ENCODE assay signal across 10 cellular contexts in the genomic region with DNA sequence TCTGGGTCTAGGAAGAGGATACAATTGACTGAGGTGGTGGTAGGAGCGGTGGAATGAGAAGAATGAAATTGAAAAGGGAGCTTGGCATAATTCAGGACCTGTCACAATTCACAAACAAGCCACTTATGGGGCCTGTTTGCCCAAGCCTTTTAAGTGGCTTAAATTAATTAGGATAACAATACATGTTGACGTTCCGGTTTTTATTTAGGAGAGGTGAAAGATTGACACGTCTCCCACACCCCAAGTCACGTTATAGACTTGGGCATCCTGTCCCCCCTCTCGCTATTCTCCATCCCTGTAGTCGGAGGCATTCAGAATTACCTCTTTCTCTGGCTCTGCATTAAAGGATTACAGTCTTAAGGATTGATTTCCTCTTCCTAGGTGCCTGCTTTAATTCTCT. TPM values are rescaled to one million over a fixed set of nuclear protein-coding genes. Genes with fewer than 3 reads are reported as not detected.
DNase-seq lines count a peak whose midpoint lies in the region; ATAC-seq and TF ChIP-seq lines count a peak whose summit lies in the region.
"Had no signal": no experiment of that assay in that cellular context is flagged by ENCODE, and none has a peak within 500 bp of the region (broad histone marks: within the 10 kb centered on the region; RNA-seq: fewer than 3 reads in every experiment).

No MANE protein-coding gene starts in this region.

- no TSS peak for BruUV-seq in Panc1 (replicated peaks; lab: Mats Ljungman, UMichigan)

- ATAC-seq in Panc1, result no peak
- ATAC-seq in HG02981 (IDR thresholded peaks at IDR 0.05; ENCODE audit: unreplicated experiment), result no peak

- H3K27me3 ChIP-seq in Panc1 (ENCODE audit: control insufficient read depth, insufficient read depth, low read length) (no peaks in the 10 kb centered on the region), rectal smooth muscle tissue (ENCODE audit: control insufficient read depth, insufficient read depth, low read length) (no peaks in the 10 kb centered on the region)

- CTCF ChIA-PET in Panc1 (lab: Charles Lee), result interaction anchor here (0.6 kb wide), 1 partner anchor 28 kb away, joined by 3 read pairs; no protein-coding TSS in a partner anchor

- POLR2A ChIA-PET in Panc1 (lab: Charles Lee), result interaction anchor here (0.6 kb wide), 1 partner anchor 284 kb away, joined by 5 read pairs; no protein-coding TSS in a partner anchor

- TF ChIP-seq CTCF in GM12865 (IDR thresholded peaks at IDR 0.05; ENCODE audit: insufficient read depth, low read depth, low read length, missing control alignments) (no peak), Panc1 (IDR thresholded peaks at IDR 0.05) (no peak), epithelial cell of proximal tubule (conservative IDR thresholded peaks at IDR 0.05; ENCODE audit: low read depth, low read length) (no peak)

- peaks cover 12% of the 10 kb centered on the region for H3K4me1 ChIP-seq in Panc1 (ENCODE audit: control insufficient read depth, insufficient read depth, low read length)
- H3K4me1 ChIP-seq in rectal smooth muscle tissue (ENCODE audit: control insufficient read depth, insufficient read depth, low read length), result peaks cover 3% of the 10 kb centered on the region

- no peaks in the 10 kb centered on the region for H3K9me3 ChIP-seq in Panc1 (ENCODE audit: control insufficient read depth, insufficient read depth, low read depth, low read length)

- DNase-seq in GM12865 (ENCODE audit: low read depth) (no peak), Panc1 (ENCODE audit: low read depth, low spot score) (no peak), epithelial cell of proximal tubule (ENCODE audit: low read depth) (no peak), DMS53 (lab: John Stamatoyannopoulos, UW) (no peak)
- no peak for DNase-seq in activated CD4-positive, alpha-beta T cell treated with anti-CD3 and anti-CD28 coated beads for 4 hours
- DNase-seq in central memory CD4-positive, alpha-beta T cell, result no peak

- peak overlapping the region; percentile 70 for H3K4me3 ChIP-seq in GM12865 (ENCODE audit: low read depth, low read length)
- H3K4me3 ChIP-seq in Panc1 (ENCODE audit: low read depth in 2 of 2, low read length in 2 of 2), result peak overlapping the region; percentile 77 to 89
- H3K4me3 ChIP-seq in epithelial cell of proximal tubule (ENCODE audit: low read depth, low read length), result peak overlapping the region; percentile 90
- H3K4me3 ChIP-seq in rectal smooth muscle tissue (ENCODE audit: low read length), result peak overlapping the region; percentile 97

- H3K9ac ChIP-seq in rectal smooth muscle tissue (ENCODE audit: low read length), result no peak overlapping the region

- intact Hi-C loops in Panc1 (cut with micrococcal nuclease; ENCODE audit: unreplicated experiment), result no loop called here

- no peaks in the 10 kb centered on the region; the same call in 1 of the 2 replicates for H3K36me3 ChIP-seq in Panc1 (ENCODE audit: control insufficient read depth, insufficient read depth, low read length)
- peaks cover 3% of the 10 kb centered on the region for H3K36me3 ChIP-seq in rectal smooth muscle tissue (ENCODE audit: control insufficient read depth, insufficient read depth, low read length)

- in situ Hi-C loops in Panc1 (cut with HindIII; ENCODE audit: low pct_unique_long_range_greater_than_20kb, low sequenced_read_pairs), result no loop called here

- H3K27ac ChIP-seq in Panc1 (ENCODE audit: low read length), result peak overlapping the region; percentile 95
- H3K27ac ChIP-seq in rectal smooth muscle tissue (ENCODE audit: low read depth, low read length), result peak overlapping the region; percentile 78

RNA-seq across cellular contexts. Expression of a gene that starts 1.0 kb away (rescaled TPM):
- total RNA-seq in Panc1 (2021; ENCODE audit: unreplicated experiment), result 48.0 TPM
- polyA plus RNA-seq in Panc1 (2012; ENCODE audit: insufficient read length), result 49.2 TPM
- 16.8 and 41.2 TPM in 2 replicates for total RNA-seq in epithelial cell of proximal tubule

RNA-seq across cellular contexts. Expression of a gene that starts 23.6 kb away (rescaled TPM):
- total RNA-seq in Panc1 (2021; ENCODE audit: unreplicated experiment), result not detected
- not detected for polyA plus RNA-seq in Panc1 (2012; ENCODE audit: insufficient read length)
- not detected in 2 replicates for total RNA-seq in epithelial cell of proximal tubule
- total RNA-seq: activated CD8-positive, alpha-beta memory T cell treated with anti-CD3 and anti-CD28 coated beads for 36 hours; LHCN-M2 had no signal

RNA-seq across cellular contexts. Expression of a gene that starts 52.3 kb away (rescaled TPM):
- 290 TPM for total RNA-seq in Panc1 (2021; ENCODE audit: unreplicated experiment)
- polyA plus RNA-seq in Panc1 (2012; ENCODE audit: insufficient read length), result 456 TPM
- 311 and 313 TPM in 2 replicates for total RNA-seq in epithelial cell of proximal tubule
